In the genomic region with DNA sequence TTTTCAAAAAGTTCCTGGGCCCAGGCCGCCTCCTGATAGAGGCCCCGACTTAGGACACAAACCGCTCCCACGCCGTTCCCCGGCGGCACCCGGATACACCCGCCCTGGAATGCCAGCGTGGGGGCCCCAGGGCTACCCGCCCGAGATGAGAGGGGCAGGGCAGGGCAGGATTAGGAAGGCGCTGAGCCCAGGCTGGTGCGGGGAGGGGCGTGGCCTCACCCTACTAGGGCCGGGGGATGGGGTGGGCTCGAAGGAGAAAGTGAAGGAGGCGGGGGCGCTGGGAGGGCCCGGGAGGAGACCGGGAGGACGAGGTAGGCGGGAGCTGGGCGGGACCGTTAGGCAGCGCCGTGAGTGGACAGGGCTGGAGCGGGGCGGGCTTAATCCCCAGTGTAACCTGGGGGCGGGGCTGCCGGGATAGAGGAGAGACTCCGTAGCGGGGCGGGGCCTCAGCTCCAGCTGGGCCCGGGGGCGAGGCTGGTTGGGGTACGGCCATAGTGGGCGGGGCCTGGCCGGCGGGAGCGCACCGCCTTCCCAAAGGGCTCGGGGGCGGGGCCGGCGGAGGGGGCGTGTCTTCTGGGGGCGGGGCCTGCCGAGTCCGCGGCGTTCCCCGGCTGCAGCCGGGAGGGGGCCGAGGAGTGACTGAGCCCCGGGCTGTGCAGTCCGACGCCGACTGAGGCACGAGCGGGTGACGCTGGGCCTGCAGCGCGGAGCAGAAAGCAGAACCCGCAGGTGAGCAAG, we compare ENCODE assay signal across 8 cellular contexts. TPM values are rescaled to one million over a fixed set of nuclear protein-coding genes. Genes with fewer than 3 reads are reported as not detected.
DNase-seq lines count a peak whose midpoint lies in the region; ATAC-seq and TF ChIP-seq lines count a peak whose summit lies in the region.

A gene with protein sequence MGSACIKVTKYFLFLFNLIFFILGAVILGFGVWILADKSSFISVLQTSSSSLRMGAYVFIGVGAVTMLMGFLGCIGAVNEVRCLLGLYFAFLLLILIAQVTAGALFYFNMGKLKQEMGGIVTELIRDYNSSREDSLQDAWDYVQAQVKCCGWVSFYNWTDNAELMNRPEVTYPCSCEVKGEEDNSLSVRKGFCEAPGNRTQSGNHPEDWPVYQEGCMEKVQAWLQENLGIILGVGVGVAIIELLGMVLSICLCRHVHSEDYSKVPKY (plus strand): TSS at position 656 of the 738 bp plus-strand sequence. CDS start 29,000 bp downstream, outside the sequence.

- peaks cover 47% of the 10 kb centered on the region for H3K36me3 Mint-ChIP-seq in activated T-helper 17 cell treated with anti-CD3 and anti-CD28 coated beads, Interleukin-2, amount 50 U/mL, for 72 hours (ENCODE audit: low read depth)
- no peaks in the 10 kb centered on the region for H3K36me3 Mint-ChIP-seq in natural killer cell

- TF ChIP-seq CTCF in LNCAP (IDR thresholded peaks at IDR 0.05): peak; percentile 17; the same call in 1 of the 2 replicates
- TF ChIP-seq CTCF in RWPE1 (conservative IDR thresholded peaks at IDR 0.05; ENCODE audit: low read depth): no peak; the same call in 1 of the 2 replicates
- TF ChIP-seq CTCF in fibroblast of mammary gland (conservative IDR thresholded peaks at IDR 0.05; ENCODE audit: control insufficient read depth, insufficient read depth, low read depth, low read length): no peak
- TF ChIP-seq CTCF in natural killer cell (IDR thresholded peaks at IDR 0.05): no peak

- peak within 1 kb of the TSS; percentile 99 for H3K27ac ChIP-seq in RWPE1

- no peaks in the 10 kb centered on the region for H3K9me3 Mint-ChIP-seq in activated T-helper 17 cell treated with anti-CD3 and anti-CD28 coated beads, Interleukin-2, amount 50 U/mL, for 72 hours
- no peaks in the 10 kb centered on the region for H3K9me3 Mint-ChIP-seq in natural killer cell

- peak within 1 kb of the TSS; percentile 91 for H3K4me3 Mint-ChIP-seq in activated T-helper 17 cell treated with anti-CD3 and anti-CD28 coated beads, Interleukin-2, amount 50 U/mL, for 72 hours
- H3K4me3 Mint-ChIP-seq in natural killer cell: peak within 1 kb of the TSS; percentile 82

- intact Hi-C loops in natural killer cell (cut with micrococcal nuclease): loop anchor here (5.0 kb wide), 1 partner anchor 297 kb away; no protein-coding TSS in a partner anchor

- peaks cover 17% of the 10 kb centered on the region for H3K4me1 Mint-ChIP-seq in activated T-helper 17 cell treated with anti-CD3 and anti-CD28 coated beads, Interleukin-2, amount 50 U/mL, for 72 hours
- H3K4me1 Mint-ChIP-seq in natural killer cell: peaks cover 22 to 51% of the 10 kb centered on the region in 2 donors

- peak; percentile 98 for DNase-seq in ELF-1 (ENCODE audit: low read depth, low spot score)
- DNase-seq in GOT3 (lab: John Stamatoyannopoulos, UW): peak; percentile 97
- DNase-seq in RWPE1 (ENCODE audit: low spot score): peak; percentile 96
- DNase-seq in fibroblast of mammary gland (ENCODE audit: low read depth): peak; percentile 96
- peak; percentile 92 for DNase-seq in natural killer cell
- peak; percentile 97 for DNase-seq in stimulated activated naive CD4-positive, alpha-beta T cell treated with Interleukin-2 at 50 U/mL for 16 hours (lab: John Stamatoyannopoulos, UW)

- peak within 1 kb of the TSS; percentile 93 for H3K27ac Mint-ChIP-seq in activated T-helper 17 cell treated with anti-CD3 and anti-CD28 coated beads, Interleukin-2, amount 50 U/mL, for 72 hours
- H3K27ac Mint-ChIP-seq in natural killer cell: peak within 1 kb of the TSS; percentile 23 to 87

- H3K4me3 ChIP-seq in fibroblast of mammary gland (ENCODE audit: control insufficient read depth, low read depth, low read length): peak within 1 kb of the TSS; percentile 72

- ATAC-seq in activated T-helper 17 cell treated with anti-CD3 and anti-CD28 coated beads, Interleukin-2, amount 50 U/mL, for 72 hours (replicated peaks): peak; percentile 77
- peak; percentile 80 to 91 (median 86) for ATAC-seq in natural killer cell

- H3K27me3 Mint-ChIP-seq in activated T-helper 17 cell treated with anti-CD3 and anti-CD28 coated beads, Interleukin-2, amount 50 U/mL, for 72 hours: no peaks in the 10 kb centered on the region
- H3K27me3 Mint-ChIP-seq in natural killer cell (ENCODE audit: low read depth in 2 of 2): peaks cover 0 to 5% of the 10 kb centered on the region in 2 donors

- CTCF ChIA-PET in RWPE1 (lab: Yijun Ruan, JAX): interaction anchor here (0.7 to 1.4 kb wide), 2 partner anchors 9 to 21 kb away, joined by 3 to 7 read pairs; no protein-coding TSS in a partner anchor

- POLR2A ChIA-PET in RWPE1 (lab: Yijun Ruan, JAX; ENCODE audit: low non-redundant PET): no interaction called here

RNA-seq across cellular contexts. Expression of the gene that starts here (rescaled TPM):
- 100 to 1,000 TPM; 147 to 620 TPM for total RNA-seq in activated T-helper 17 cell treated with anti-CD3 and anti-CD28 coated beads, Interleukin-2, amount 50 U/mL, for 72 hours
- 10 to 100 TPM; 11.6 to 42.1 (median 13.0) TPM for total RNA-seq in natural killer cell

Comparison
In these comparisons a context has a peak if more than half of its experiments do, and no peak if none do; other contexts are left out.
1. Peak in every context shown above with its lines: DNase-seq, ATAC-seq, H3K4me3 ChIP-seq and H3K27ac ChIP-seq.